ENCODE assay signal across 10 cellular contexts in genomic region chr14:90384543-90384911, GRCh38. TPM values are rescaled to one million over a fixed set of nuclear protein-coding genes. Genes with fewer than 3 reads are reported as not detected.
DNase-seq lines count a peak whose midpoint lies in the region; ATAC-seq and TF ChIP-seq lines count a peak whose summit lies in the region.
"Had no signal": no experiment of that assay in that cellular context is flagged by ENCODE, and none has a peak within 500 bp of the region (broad histone marks: within the 10 kb centered on the region; RNA-seq: fewer than 3 reads in every experiment).

No MANE protein-coding gene starts in this region.

- H3K4me3 ChIP-seq in Jurkat, Clone E6-1 (ENCODE audit: low read length), result peak overlapping the region; percentile 62
- H3K4me3 ChIP-seq in dorsolateral prefrontal cortex (peak overlapping the region in 51 of 59 donors; percentile 54 to 85 (median 71)), neural cell (ENCODE audit: low read length) (peak overlapping the region; percentile 75)

- peak overlapping the region; percentile 98 for H3K9ac ChIP-seq in neural cell (ENCODE audit: low read length)

- H3K27me3 ChIP-seq in dorsolateral prefrontal cortex (no peaks in the 10 kb centered on the region), neural cell (ENCODE audit: insufficient read depth, low read depth, low read length) (no peaks in the 10 kb centered on the region)

- ATAC-seq in GM18498 (IDR thresholded peaks at IDR 0.05; ENCODE audit: unreplicated experiment) (no peak), GM19455 (IDR thresholded peaks at IDR 0.05; ENCODE audit: unreplicated experiment) (no peak)

- H2AFZ ChIP-seq in neural cell (ENCODE audit: low read depth, low read length), result peak overlapping the region; percentile 88

- TF ChIP-seq CTCF in dorsolateral prefrontal cortex (IDR thresholded peaks at IDR 0.05 in 54 of 56, conservative IDR thresholded peaks at IDR 0.05 in 2 of 56; ENCODE audit: low read depth in 1 of 56, partially characterized antibody in 56 of 56) (peak in 1 of 56 donors; percentile 1), neural cell (IDR thresholded peaks at IDR 0.05; ENCODE audit: poor library complexity, severe bottlenecking) (no peak), nephron progenitor cell (IDR thresholded peaks at IDR 0.05) (no peak)

- H3K9me3 ChIP-seq in neural cell (ENCODE audit: low read length), result no peaks in the 10 kb centered on the region

- H3K36me3 Mint-ChIP-seq in nephron progenitor cell (ENCODE audit: low read depth), result no peaks in the 10 kb centered on the region
- H3K36me3 Mint-ChIP-seq: mesothelial cell of epicardium had no signal

- no peaks in the 10 kb centered on the region for H3K79me2 ChIP-seq in neural cell (replicated peaks; ENCODE audit: insufficient read depth, low read length)

- H3K4me2 ChIP-seq in neural cell (ENCODE audit: low read length), result peak overlapping the region; percentile 81

- no peaks in the 10 kb centered on the region for H3K9me2 ChIP-seq in neural cell (ENCODE audit: insufficient read depth, low read length)

- no peaks in the 10 kb centered on the region for H3K27me3 Mint-ChIP-seq in nephron progenitor cell (ENCODE audit: low read depth, poor library complexity)

- no peak for TF ChIP-seq EP300 in neural cell (conservative IDR thresholded peaks at IDR 0.05; ENCODE audit: poor library complexity, severe bottlenecking)

- peaks cover 8% of the 10 kb centered on the region for H3F3A ChIP-seq in neural cell (ENCODE audit: insufficient read depth, low read length, poor library complexity, severe bottlenecking)

- H3K4me3 Mint-ChIP-seq in nephron progenitor cell, result no peak overlapping the region
- H3K4me3 Mint-ChIP-seq: mesothelial cell of epicardium had no signal

- no peak overlapping the region for H3K27ac Mint-ChIP-seq in nephron progenitor cell
- H3K27ac Mint-ChIP-seq: mesothelial cell of epicardium had no signal

- H3K27ac ChIP-seq in dorsolateral prefrontal cortex (peak overlapping the region; percentile 98 to 100 (median 100)), neural cell (ENCODE audit: low read length) (peak overlapping the region; percentile 100)

- H3K9me3 Mint-ChIP-seq in nephron progenitor cell, result no peaks in the 10 kb centered on the region
- H3K9me3 Mint-ChIP-seq: mesothelial cell of epicardium had no signal

- H3K36me3 ChIP-seq in neural cell (ENCODE audit: insufficient read depth, low read length), result no peaks in the 10 kb centered on the region

- DNase-seq in CD1c-positive myeloid dendritic cell (ENCODE audit: extremely low spot score), result peak; percentile 44
- peak; percentile 90 for DNase-seq in Jurkat, Clone E6-1 (ENCODE audit: low read depth, low spot score)
- DNase-seq in dorsolateral prefrontal cortex, result no peak
- no peak for DNase-seq in nephron progenitor cell
- no peak for DNase-seq in NCI-H748 (lab: John Stamatoyannopoulos, UW; ENCODE audit: unreplicated experiment)
- DNase-seq: MV-4-11 had no signal

- intact Hi-C loops in dorsolateral prefrontal cortex (cut with DNase I), result loop anchor here (5.0 kb wide), 4 partner anchors 52 to 373 kb away; partner anchors contain the start of gene NRDE2 (in 2 of the 2)

- no peak for TF ChIP-seq RAD21 in neural cell (conservative IDR thresholded peaks at IDR 0.05)

- peaks cover 16% of the 10 kb centered on the region for H3K4me1 Mint-ChIP-seq in nephron progenitor cell

- H4K20me1 ChIP-seq in neural cell (ENCODE audit: insufficient read depth), result no peaks in the 10 kb centered on the region

TF ChIP-seq in neural cell, 6 proteins besides CTCF, POLR2A, EP300 and RAD21:
- no peak for TF ChIP-seq REST (IDR thresholded peaks at IDR 0.05; ENCODE audit: borderline replicate concordance)
- no peak for TF ChIP-seq MXI1 (conservative IDR thresholded peaks at IDR 0.05; ENCODE audit: poor library complexity, severe bottlenecking)
- no peak for TF ChIP-seq POLR2AphosphoS5 (IDR thresholded peaks at IDR 0.05)
- no peak for TF ChIP-seq SMC3 (conservative IDR thresholded peaks at IDR 0.05; ENCODE audit: poor library complexity)
- TF ChIP-seq TAF1 (IDR thresholded peaks at IDR 0.05; ENCODE audit: low read depth), result no peak
- no peak for TF ChIP-seq EZH2 (IDR thresholded peaks at IDR 0.05; ENCODE audit: borderline replicate concordance, insufficient read depth, low read length, poor library complexity, severe bottlenecking)

RNA-seq across cellular contexts. Expression of gene CALM1, which starts 12.3 kb away (rescaled TPM):
- 176 TPM for polyA plus RNA-seq in Jurkat, Clone E6-1 (2012; ENCODE audit: insufficient read depth, insufficient read length)
- total RNA-seq in dorsolateral prefrontal cortex, result 1,000 to 10,000 TPM; 1,009 to 2,641 (median 1,957) TPM
- 282 and 373 TPM in 2 replicates for polyA plus RNA-seq in neural cell
- polyA minus RNA-seq in neural cell, result 275 and 313 TPM in 2 replicates

RNA-seq across cellular contexts. Expression of gene NRDE2, which starts 52.8 kb away (rescaled TPM):
- polyA plus RNA-seq in Jurkat, Clone E6-1 (2012; ENCODE audit: insufficient read depth, insufficient read length), result 20.1 TPM
- total RNA-seq in dorsolateral prefrontal cortex, result 10 to 100 TPM; 16.4 to 42.6 (median 27.7) TPM
- polyA plus RNA-seq in neural cell, result 9.5 and 9.7 TPM in 2 replicates
- 25.1 and 29.4 TPM in 2 replicates for polyA minus RNA-seq in neural cell

Comparison
In these comparisons a context has a peak if more than half of its experiments do, and no peak if none do; other contexts are left out.
1. DNase-seq: peak in CD1c-positive myeloid dendritic cell (single experiment) and Jurkat, Clone E6-1 (single experiment); none in dorsolateral prefrontal cortex (0 of 10), nephron progenitor cell (single experiment) and NCI-H748 (single experiment).
2. Peak in every context shown above with its lines, with median percentiles within 50 percentile points of each other: H3K4me3 ChIP-seq.